Comparison of ENCODE assay signal across 1 cellular context in the genomic region with DNA sequence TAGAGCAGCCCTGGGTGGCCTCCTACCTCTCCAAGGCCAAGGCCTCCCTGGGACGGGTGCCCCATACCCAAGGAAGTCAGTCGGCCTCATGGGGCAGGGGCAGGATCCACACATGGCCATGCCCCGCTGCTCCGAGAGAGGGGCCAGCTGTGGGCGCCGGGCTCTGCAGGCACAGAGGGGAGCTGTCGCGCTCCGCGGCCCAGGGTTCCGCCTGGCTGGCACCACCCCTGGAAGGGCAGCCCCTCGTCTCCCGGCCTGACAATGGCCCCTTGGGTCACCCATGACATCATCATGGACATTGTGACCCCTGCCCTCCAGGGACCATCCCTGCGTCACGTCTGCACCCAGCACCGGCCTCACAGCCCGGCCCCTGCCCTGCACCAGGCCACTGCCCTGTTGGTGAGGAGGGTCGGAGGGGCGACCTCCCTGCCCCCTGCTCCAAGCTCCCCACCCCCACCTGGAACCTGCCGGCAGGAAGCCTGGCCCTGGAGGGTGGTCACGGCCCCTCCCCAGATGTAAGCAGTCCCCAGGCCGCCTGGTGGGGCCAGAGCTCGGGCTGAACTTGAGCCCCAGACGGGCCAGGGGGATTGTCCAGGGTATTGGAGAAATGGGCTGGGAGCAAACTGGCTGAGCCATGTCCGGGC.
TF ChIP-seq lines count a peak whose summit lies in the region.

No MANE protein-coding gene starts in this region.

TF ChIP-seq in WTC11, 78 proteins besides CTCF, POLR2A, EP300 and RAD21 (continued from another document):
- TF ChIP-seq, protein P1, sequence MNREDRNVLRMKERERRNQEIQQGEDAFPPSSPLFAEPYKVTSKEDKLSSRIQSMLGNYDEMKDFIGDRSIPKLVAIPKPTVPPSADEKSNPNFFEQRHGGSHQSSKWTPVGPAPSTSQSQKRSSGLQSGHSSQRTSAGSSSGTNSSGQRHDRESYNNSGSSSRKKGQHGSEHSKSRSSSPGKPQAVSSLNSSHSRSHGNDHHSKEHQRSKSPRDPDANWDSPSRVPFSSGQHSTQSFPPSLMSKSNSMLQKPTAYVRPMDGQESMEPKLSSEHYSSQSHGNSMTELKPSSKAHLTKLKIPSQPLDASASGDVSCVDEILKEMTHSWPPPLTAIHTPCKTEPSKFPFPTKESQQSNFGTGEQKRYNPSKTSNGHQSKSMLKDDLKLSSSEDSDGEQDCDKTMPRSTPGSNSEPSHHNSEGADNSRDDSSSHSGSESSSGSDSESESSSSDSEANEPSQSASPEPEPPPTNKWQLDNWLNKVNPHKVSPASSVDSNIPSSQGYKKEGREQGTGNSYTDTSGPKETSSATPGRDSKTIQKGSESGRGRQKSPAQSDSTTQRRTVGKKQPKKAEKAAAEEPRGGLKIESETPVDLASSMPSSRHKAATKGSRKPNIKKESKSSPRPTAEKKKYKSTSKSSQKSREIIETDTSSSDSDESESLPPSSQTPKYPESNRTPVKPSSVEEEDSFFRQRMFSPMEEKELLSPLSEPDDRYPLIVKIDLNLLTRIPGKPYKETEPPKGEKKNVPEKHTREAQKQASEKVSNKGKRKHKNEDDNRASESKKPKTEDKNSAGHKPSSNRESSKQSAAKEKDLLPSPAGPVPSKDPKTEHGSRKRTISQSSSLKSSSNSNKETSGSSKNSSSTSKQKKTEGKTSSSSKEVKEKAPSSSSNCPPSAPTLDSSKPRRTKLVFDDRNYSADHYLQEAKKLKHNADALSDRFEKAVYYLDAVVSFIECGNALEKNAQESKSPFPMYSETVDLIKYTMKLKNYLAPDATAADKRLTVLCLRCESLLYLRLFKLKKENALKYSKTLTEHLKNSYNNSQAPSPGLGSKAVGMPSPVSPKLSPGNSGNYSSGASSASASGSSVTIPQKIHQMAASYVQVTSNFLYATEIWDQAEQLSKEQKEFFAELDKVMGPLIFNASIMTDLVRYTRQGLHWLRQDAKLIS (CRISPR knock-in tag; IDR thresholded peaks at IDR 0.05; ENCODE audit: borderline replicate concordance): no peak
- no peak for TF ChIP-seq ESRRA (CRISPR knock-in tag; IDR thresholded peaks at IDR 0.05; ENCODE audit: borderline replicate concordance)
- no peak for TF ChIP-seq OVOL2 (CRISPR knock-in tag; IDR thresholded peaks at IDR 0.05; ENCODE audit: borderline replicate concordance)
- TF ChIP-seq, protein P2, sequence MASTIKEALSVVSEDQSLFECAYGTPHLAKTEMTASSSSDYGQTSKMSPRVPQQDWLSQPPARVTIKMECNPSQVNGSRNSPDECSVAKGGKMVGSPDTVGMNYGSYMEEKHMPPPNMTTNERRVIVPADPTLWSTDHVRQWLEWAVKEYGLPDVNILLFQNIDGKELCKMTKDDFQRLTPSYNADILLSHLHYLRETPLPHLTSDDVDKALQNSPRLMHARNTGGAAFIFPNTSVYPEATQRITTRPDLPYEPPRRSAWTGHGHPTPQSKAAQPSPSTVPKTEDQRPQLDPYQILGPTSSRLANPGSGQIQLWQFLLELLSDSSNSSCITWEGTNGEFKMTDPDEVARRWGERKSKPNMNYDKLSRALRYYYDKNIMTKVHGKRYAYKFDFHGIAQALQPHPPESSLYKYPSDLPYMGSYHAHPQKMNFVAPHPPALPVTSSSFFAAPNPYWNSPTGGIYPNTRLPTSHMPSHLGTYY (CRISPR knock-in tag; IDR thresholded peaks at IDR 0.05): no peak
- TF ChIP-seq, protein P3, sequence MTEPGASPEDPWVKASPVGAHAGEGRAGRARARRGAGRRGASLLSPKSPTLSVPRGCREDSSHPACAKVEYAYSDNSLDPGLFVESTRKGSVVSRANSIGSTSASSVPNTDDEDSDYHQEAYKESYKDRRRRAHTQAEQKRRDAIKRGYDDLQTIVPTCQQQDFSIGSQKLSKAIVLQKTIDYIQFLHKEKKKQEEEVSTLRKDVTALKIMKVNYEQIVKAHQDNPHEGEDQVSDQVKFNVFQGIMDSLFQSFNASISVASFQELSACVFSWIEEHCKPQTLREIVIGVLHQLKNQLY (CRISPR knock-in tag; IDR thresholded peaks at IDR 0.05): no peak
- TF ChIP-seq ATF1 (CRISPR knock-in tag; IDR thresholded peaks at IDR 0.05): no peak
TF ChIP-seq in WTC11: peak in this region for 0.
